ENCODE assay signal across 20 cellular contexts in genomic region chr2:168848220-168848619, GRCh38. TPM values are rescaled to one million over a fixed set of nuclear protein-coding genes. Genes with fewer than 3 reads are reported as not detected.
A peak's percentile ranks its signal among the peaks of the same experiment; 100 is the strongest.
DNase-seq lines count a peak whose midpoint lies in the region; ATAC-seq and TF ChIP-seq lines count a peak whose summit lies in the region.
"Had no signal": no experiment of that assay in that cellular context is flagged by ENCODE, and none has a peak within 500 bp of the region (broad histone marks: within the 10 kb centered on the region; RNA-seq: fewer than 3 reads in every experiment).

No MANE protein-coding gene starts in this region.

- H3K4me2 ChIP-seq in GM23338: no peak overlapping the region

- H3K27me3 ChIP-seq in A673 (replicated peaks; ENCODE audit: insufficient read depth, low read depth, low read length, poor library complexity) (no peaks in the 10 kb centered on the region), GM23338 (ENCODE audit: insufficient read depth) (no peaks in the 10 kb centered on the region), WERI-Rb-1 (ENCODE audit: insufficient read depth, low read depth, severe bottlenecking) (no peaks in the 10 kb centered on the region), aorta (ENCODE audit: control insufficient read depth in 1 of 2, insufficient read depth in 2 of 2, low read length in 1 of 2) (no peaks in the 10 kb centered on the region)
- H3K27me3 ChIP-seq: right lobe of liver had no signal

- peak; percentile 77 for DNase-seq in A673 (ENCODE audit: low spot score)
- peak; percentile 28 for DNase-seq in GM23338 (ENCODE audit: low spot score)
- DNase-seq in NCI-H2227 (lab: John Stamatoyannopoulos, UW; ENCODE audit: unreplicated experiment): peak; percentile 41
- DNase-seq in WERI-Rb-1: peak; percentile 13
- no peak for DNase-seq in activated T-cell treated with anti-CD3 and anti-CD28 coated beads for 4 hours
- no peak for DNase-seq in aorta
- DNase-seq in anterior cingulate cortex (lab: John Stamatoyannopoulos, UW): no peak
- DNase-seq: activated CD8-positive, alpha-beta memory T cell treated with anti-CD3 and anti-CD28 coated beads for 24 hours; Caco-2; caudate nucleus; effector CD8-positive, alpha-beta T cell; left ventricle myocardium inferior; MM.1S; right lobe of liver; stimulated activated CD4-positive, alpha-beta T cell treated with anti-CD3 and anti-CD28 coated beads, Interleukin-2, amount 100 ng/mL, for 24 hours had no signal

- POLR2A ChIA-PET in A673 (lab: Charles Lee; ENCODE audit: low non-redundant PET): no interaction called here

- BruUV-seq in A673 (replicated peaks; lab: Mats Ljungman, UMichigan): no TSS peak

- H3K9me2 ChIP-seq in GM23338 (ENCODE audit: insufficient read depth): no peaks in the 10 kb centered on the region

- no peaks in the 10 kb centered on the region for H3K4me1 ChIP-seq in A673 (ENCODE audit: insufficient read depth, low read length, poor library complexity, severe bottlenecking)
- H3K4me1 ChIP-seq in GM23338 (ENCODE audit: insufficient read depth): peaks cover 5% of the 10 kb centered on the region
- no peaks in the 10 kb centered on the region for H3K4me1 ChIP-seq in aorta (ENCODE audit: control insufficient read depth in 1 of 2, insufficient read depth in 2 of 2, low read length in 2 of 2)
- H3K4me1 ChIP-seq: Caco-2 had no signal

- peaks cover 2% of the 10 kb centered on the region for H3K27me3 Mint-ChIP-seq in GM23338 (ENCODE audit: insufficient read depth, low read depth, poor library complexity)

- H3K9me3 Mint-ChIP-seq in GM23338: no peaks in the 10 kb centered on the region
- H3K9me3 Mint-ChIP-seq: activated T-helper 2 cell treated with anti-CD3 and anti-CD28 coated beads, Interferon-gamma antibody, Interleukin-2, Interleukin-4, amounts not matched to agents 10 μg/mL and 5 μg/mL and 100 μg/mL, durations not matched to agents 14 hours and 24 hours and 36 hours had no signal

- H3K79me2 ChIP-seq in GM23338 (replicated peaks; ENCODE audit: insufficient read depth): no peaks in the 10 kb centered on the region

- H3K4me3 Mint-ChIP-seq in GM23338: no peak overlapping the region

- H2AFZ ChIP-seq in GM23338: no peak overlapping the region

- H3K27ac ChIP-seq in A673 (ENCODE audit: low read depth, low read length, poor library complexity, severe bottlenecking) (no peak overlapping the region), GM23338 (ENCODE audit: low read depth) (no peak overlapping the region), WERI-Rb-1 (no peak overlapping the region), aorta (ENCODE audit: low read depth in 1 of 2, low read length in 2 of 2) (no peak overlapping the region)
- H3K27ac ChIP-seq: left ventricle myocardium inferior, right lobe of liver, RWPE1 had no signal

- no peaks in the 10 kb centered on the region for H4K20me1 ChIP-seq in GM23338 (replicated peaks; ENCODE audit: insufficient read depth)

- H3K9me3 ChIP-seq in A673 (ENCODE audit: low read depth, low read length, poor library complexity, severe bottlenecking) (no peaks in the 10 kb centered on the region), WERI-Rb-1 (ENCODE audit: severe bottlenecking) (no peaks in the 10 kb centered on the region), aorta (ENCODE audit: control insufficient read depth, low read length) (peaks cover 1% of the 10 kb centered on the region)
- H3K9me3 ChIP-seq: Caco-2, left ventricle myocardium inferior, right lobe of liver had no signal

- H3K27ac Mint-ChIP-seq in GM23338: no peak overlapping the region
- H3K27ac Mint-ChIP-seq: activated T-helper 2 cell treated with anti-CD3 and anti-CD28 coated beads, Interferon-gamma antibody, Interleukin-2, Interleukin-4, amounts not matched to agents 10 μg/mL and 5 μg/mL and 100 μg/mL, durations not matched to agents 14 hours and 24 hours and 36 hours had no signal

- H3K4me1 Mint-ChIP-seq in GM23338: peaks cover 12% of the 10 kb centered on the region

- H3K36me3 ChIP-seq in A673 (ENCODE audit: insufficient read depth, low read length, poor library complexity, severe bottlenecking) (no peaks in the 10 kb centered on the region), GM23338 (ENCODE audit: insufficient read depth) (no peaks in the 10 kb centered on the region), WERI-Rb-1 (no peaks in the 10 kb centered on the region), aorta (ENCODE audit: control insufficient read depth in 1 of 2, insufficient read depth in 2 of 2, low read length in 1 of 2) (no peaks in the 10 kb centered on the region)
- H3K36me3 ChIP-seq: right lobe of liver had no signal

- intact Hi-C loops in A673 (cut with micrococcal nuclease; ENCODE audit: unreplicated experiment): no loop called here
- intact Hi-C loops in aorta (cut with DNase I): no loop called here

- ATAC-seq in GM23338 (no peak), GM19397 (IDR thresholded peaks at IDR 0.05; ENCODE audit: unreplicated experiment) (no peak), aorta (ENCODE audit: low FRiP score) (no peak)

- H3K36me3 Mint-ChIP-seq in GM23338 (ENCODE audit: low read depth): no peaks in the 10 kb centered on the region

- H3F3A ChIP-seq in GM23338 (replicated peaks; ENCODE audit: low read depth): no peaks in the 10 kb centered on the region

- TF ChIP-seq CTCF in A673 (conservative IDR thresholded peaks at IDR 0.05; ENCODE audit: low read depth, low read length): no peak
- no peak for TF ChIP-seq CTCF in GM23338 (conservative IDR thresholded peaks at IDR 0.05; ENCODE audit: low read depth in 2 of 2)
- TF ChIP-seq CTCF in WERI-Rb-1 (IDR thresholded peaks at IDR 0.05; ENCODE audit: low read depth, low read length): no peak

- 90% methylated on average over 3 of the region's 3 CpGs for WGBS in aorta, 2 donors

- H3K4me3 ChIP-seq in A673 (ENCODE audit: low read depth, low read length, poor library complexity, severe bottlenecking): no peak overlapping the region
- H3K4me3 ChIP-seq in GM23338: no peak overlapping the region
- no peak overlapping the region for H3K4me3 ChIP-seq in WERI-Rb-1 (ENCODE audit: low read depth, low read length)
- no peak overlapping the region for H3K4me3 ChIP-seq in aorta (ENCODE audit: low read length in 2 of 2)
- H3K4me3 ChIP-seq: left ventricle myocardium inferior, right lobe of liver had no signal

- CTCF ChIA-PET in A673 (lab: Charles Lee): no interaction called here

TF ChIP-seq in GM23338, 12 proteins besides CTCF, POLR2A, EP300 and RAD21 (continues in another document):
- TF ChIP-seq REST (IDR thresholded peaks at IDR 0.05; ENCODE audit: unreplicated experiment) (no peak), JUNB (IDR thresholded peaks at IDR 0.05; ENCODE audit: unreplicated experiment) (no peak), POLR2AphosphoS5 (IDR thresholded peaks at IDR 0.05; ENCODE audit: low read depth) (no peak), ZNF114 (CRISPR knock-in tag; IDR thresholded peaks at IDR 0.05) (no peak), CREB1 (CRISPR knock-in tag; IDR thresholded peaks at IDR 0.05; ENCODE audit: low read depth) (no peak)

RNA-seq across cellular contexts. Expression of gene SPC25, which starts 42.0 kb away (rescaled TPM):
- total RNA-seq in A673 (2021): 56.3 and 64.3 TPM in 2 replicates
- 23.4 and 24.7 TPM in 2 replicates for total RNA-seq in GM23338 (2014; rRNA removed; shearing (Covaris generic))
- polyA plus RNA-seq in GM23338 (2016; fragmentation: Nextera tagmentation; extraction: Ambion mirVana): 61.9 and 72.7 TPM in 2 replicates
- total RNA-seq in aorta: under 1 TPM; 0.58 to 0.93 TPM
- 1 to 10 TPM in 1 of 2 donors, under 1 TPM in 1; 0.23 to 1.0 TPM for polyA plus RNA-seq in aorta

RNA-seq across cellular contexts. Expression of gene NOSTRIN, which starts 45.8 kb away (rescaled TPM):
- total RNA-seq in A673 (2021) (not detected in 2 replicates), aorta (10 to 100 TPM; 45.3 to 46.4 TPM)
- not detected in 2 replicates for total RNA-seq in GM23338 (2014; rRNA removed; shearing (Covaris generic))
- polyA plus RNA-seq in GM23338 (2016; fragmentation: Nextera tagmentation; extraction: Ambion mirVana) (0.92 and 1.8 TPM in 2 replicates), aorta (1 to 10 TPM in 1 of 2 donors, under 1 TPM in 1; 0.10 to 6.0 TPM)
- total RNA-seq: activated T-helper 2 cell treated with anti-CD3 and anti-CD28 coated beads, Interferon-gamma antibody, Interleukin-2, Interleukin-4, amounts not matched to agents 10 μg/mL and 5 μg/mL and 100 μg/mL, durations not matched to agents 14 hours and 24 hours and 36 hours had no signal

RNA-seq across cellular contexts. Expression of gene G6PC2, which starts 52.9 kb away (rescaled TPM):
- total RNA-seq in A673 (2021): not detected in 2 replicates
- not detected in 2 replicates for total RNA-seq in GM23338 (2014; rRNA removed; shearing (Covaris generic))
- polyA plus RNA-seq in GM23338 (2016; fragmentation: Nextera tagmentation; extraction: Ambion mirVana): not detected in 2 replicates
- total RNA-seq in aorta: under 1 TPM in 1 of 2 donors, not detected in 1; 0.23 TPM
- polyA plus RNA-seq in aorta: not detected
- total RNA-seq: activated T-helper 2 cell treated with anti-CD3 and anti-CD28 coated beads, Interferon-gamma antibody, Interleukin-2, Interleukin-4, amounts not matched to agents 10 μg/mL and 5 μg/mL and 100 μg/mL, durations not matched to agents 14 hours and 24 hours and 36 hours; Caco-2; fibroblast of villous mesenchyme; left ventricle myocardium inferior; osteoblast; right lobe of liver had no signal

Comparison
In these comparisons a context has a peak if more than half of its experiments do, and no peak if none do; other contexts are left out.
1. DNase-seq: peak in A673 (single experiment), GM23338 (single experiment), NCI-H2227 (single experiment) and WERI-Rb-1 (single experiment); none in activated T-cell treated with anti-CD3 and anti-CD28 coated beads for 4 hours (single experiment), aorta (0 of 2) and anterior cingulate cortex (0 of 58).
2. RNA of gene SPC25, which starts 42.0 kb away (total RNA-seq): 56.3 to 64.3 TPM in A673 and 23.4 to 24.7 TPM in GM23338; 0.58 to 0.93 TPM in aorta; every median in the first group is over 10 times any median in the second.
3. RNA of gene NOSTRIN, which starts 45.8 kb away (total RNA-seq): 45.3 to 46.4 TPM in aorta; not detected in A673 and not detected in GM23338; every median in the first group is over 10 times any median in the second.